In genomic region chr4:98687876-98688275, GRCh38 we compare ENCODE assay signal across 25 cellular contexts. TPM values are rescaled to one million over a fixed set of nuclear protein-coding genes. Genes with fewer than 3 reads are reported as not detected.
A peak's percentile ranks its signal among the peaks of the same experiment; 100 is the strongest.
DNase-seq lines count a peak whose midpoint lies in the region; ATAC-seq, FAIRE-seq and TF ChIP-seq lines count a peak whose summit lies in the region.
"Had no signal": no experiment of that assay in that cellular context is flagged by ENCODE, and none has a peak within 500 bp of the region (broad histone marks: within the 10 kb centered on the region; RNA-seq: fewer than 3 reads in every experiment).

No MANE protein-coding gene starts in this region.

- no peak overlapping the region for H3K4me2 ChIP-seq in K562 (ENCODE audit: insufficient read depth, low read length)

- intact Hi-C loops in K562 (cut with micrococcal nuclease): no loop called here

- CTCF ChIA-PET in K562 (lab: Yijun Ruan, JAX; ENCODE audit: low intra/inter-chr PET ratio): no interaction called here

- BruUV-seq in K562 (replicated peaks; lab: Mats Ljungman, UMichigan): no TSS peak

- TF ChIP-seq CTCF in AG10803 (conservative IDR thresholded peaks at IDR 0.05; ENCODE audit: low read length): no peak
- TF ChIP-seq CTCF in K562 (IDR thresholded peaks at IDR 0.05 in 2 of 3, conservative IDR thresholded peaks at IDR 0.05 in 1 of 3; ENCODE audit: insufficient read depth in 2 of 3, low read depth in 1 of 3, low read length in 3 of 3): no peak

- peak overlapping the region; percentile 64 for H2AFZ ChIP-seq in K562 (ENCODE audit: low read depth, low read length)

- H4K20me1 ChIP-seq in K562 (replicated peaks; ENCODE audit: control insufficient read depth, insufficient read depth, low read length): no peaks in the 10 kb centered on the region

- TF ChIP-seq RAD21 in K562 (CRISPR knock-in tag; conservative IDR thresholded peaks at IDR 0.05 in 1 of 2, IDR thresholded peaks at IDR 0.05 in 1 of 2): no peak

- ATAC-seq in K562 (no peak), HG03095 (IDR thresholded peaks at IDR 0.05; ENCODE audit: unreplicated experiment) (no peak)
- ATAC-seq: left lung had no signal

- no peaks in the 10 kb centered on the region for H3K36me3 ChIP-seq in K562 (ENCODE audit: control insufficient read depth, insufficient read depth, low read length)
- H3K36me3 ChIP-seq: left lung, right atrium auricular region, vagina had no signal

- H3K9me3 ChIP-seq in K562 (replicated peaks; ENCODE audit: control insufficient read depth, insufficient read depth, low read depth, low read length): no peaks in the 10 kb centered on the region
- H3K9me3 ChIP-seq: left lung, right atrium auricular region, vagina had no signal

- no peaks in the 10 kb centered on the region for H3K27me3 ChIP-seq in K562 (ENCODE audit: control insufficient read depth in 2 of 2, insufficient read depth in 2 of 2, low read length in 2 of 2)
- H3K27me3 ChIP-seq: left lung, right atrium auricular region, vagina had no signal

- no peak for TF ChIP-seq EP300 in K562 (IDR thresholded peaks at IDR 0.05; ENCODE audit: low read length)

- no peaks in the 10 kb centered on the region for H3K9me1 ChIP-seq in K562 (ENCODE audit: control insufficient read depth, insufficient read depth, low read length)

- no peaks in the 10 kb centered on the region for H3K79me2 ChIP-seq in K562 (ENCODE audit: control insufficient read depth, insufficient read depth, low read length)

- H3K9ac ChIP-seq in K562 (ENCODE audit: insufficient read depth in 1 of 2, low read depth in 2 of 2, low read length in 2 of 2): no peak overlapping the region

- POLR2A ChIA-PET in K562 (lab: Yijun Ruan, JAX): interaction anchor here (1.2 kb wide), 1 partner anchor 8 kb away, joined by 4 read pairs; no protein-coding TSS in a partner anchor

- TF ChIP-seq POLR2A in K562 (conservative IDR thresholded peaks at IDR 0.05): no peak

- FAIRE-seq in K562 (lab: Jason Lieb, UNC): no peak
- FAIRE-seq: bronchial epithelial cell, GM12892 had no signal

- no peak overlapping the region for H3K4me3 ChIP-seq in AG10803 (ENCODE audit: low read length)
- H3K4me3 ChIP-seq in K562: no peak overlapping the region
- H3K4me3 ChIP-seq: left lung, right atrium auricular region, vagina had no signal

- H3K4me1 ChIP-seq in K562 (replicated peaks in 1 of 2; ENCODE audit: control insufficient read depth in 2 of 2, insufficient read depth in 2 of 2, low read length in 2 of 2): peaks cover 8 to 31% of the 10 kb centered on the region in 2 experiments; a peak in 4 of 5 replicates
- H3K4me1 ChIP-seq: left lung, right atrium auricular region had no signal

- 24% methylated on average over 1 of the region's 1 CpG for WGBS in K562 (ENCODE audit: insufficient coverage, low coverage, missing lambda C conversion rate)

- DNase-seq in AG10803 (ENCODE audit: low read depth) (peak; percentile 47), LHCN-M2 (ENCODE audit: low read depth) (peak; percentile 24), K562 (ENCODE audit: extremely low read depth in 1 of 4, low spot score in 3 of 4) (no peak), fibroblast of the conjunctiva (ENCODE audit: low read depth) (peak; percentile 16), SHP77 (lab: John Stamatoyannopoulos, UW) (no peak), ureter (ENCODE audit: low spot score) (no peak), NOMO-1 (lab: John Stamatoyannopoulos, UW; ENCODE audit: unreplicated experiment in 2 of 2) (no peak)
- DNase-seq: activated CD4-positive, alpha-beta T cell treated with anti-CD3 and anti-CD28 coated beads for 4 hours; activated T-cell treated with anti-CD3 and anti-CD28 coated beads, Interleukin-2, amount 50 U/mL, for 4 hours; C1 segment of cervical spinal cord; foreskin melanocyte; hippocampal formation; immature natural killer cell; left lung; NCI-H2081; NCI-H345; stimulated activated CD4-positive, alpha-beta T cell treated with anti-CD3 and anti-CD28 coated beads, Interleukin-12 subunit alpha, Interleukin-12 subunit beta, amount 100 ng/mL, for 4 hours; stimulated activated naive CD4-positive, alpha-beta T cell; T-helper 17 cell had no signal

- in situ Hi-C loops in K562 (cut with MboI): no loop called here

- H3K27ac ChIP-seq in K562 (ENCODE audit: extremely low read depth, low read depth, low read length): no peak overlapping the region
- H3K27ac ChIP-seq: left lung, right atrium auricular region, vagina had no signal

TF ChIP-seq in K562, 482 proteins besides CTCF, POLR2A, EP300 and RAD21:
- TF ChIP-seq ZNF511 (CRISPR knock-in tag; IDR thresholded peaks at IDR 0.05) (no peak), RBM15 (IDR thresholded peaks at IDR 0.05; ENCODE audit: insufficient read depth, low read length) (no peak), ZC3H8 (IDR thresholded peaks at IDR 0.05) (no peak), NR4A1 (CRISPR knock-in tag; IDR thresholded peaks at IDR 0.05) (no peak), NR4A1 (tag; IDR thresholded peaks at IDR 0.05) (no peak), HNRNPK (IDR thresholded peaks at IDR 0.05; ENCODE audit: low read depth, low read length, poor library complexity, severe bottlenecking) (no peak), E2F4 (CRISPR knock-in tag; IDR thresholded peaks at IDR 0.05; ENCODE audit: low read depth) (no peak), KLF10 (CRISPR knock-in tag; IDR thresholded peaks at IDR 0.05) (no peak), NONO (IDR thresholded peaks at IDR 0.05; ENCODE audit: low read depth in 2 of 2, low read length in 1 of 2) (no peak), CBFB (CRISPR knock-in tag; IDR thresholded peaks at IDR 0.05) (no peak), CREB1 (IDR thresholded peaks at IDR 0.05) (no peak), CREB1 (CRISPR knock-in tag; IDR thresholded peaks at IDR 0.05) (no peak), FOXA1 (IDR thresholded peaks at IDR 0.05; ENCODE audit: borderline replicate concordance) (no peak), ERF (CRISPR knock-in tag; IDR thresholded peaks at IDR 0.05) (no peak), ZNF146 (CRISPR knock-in tag; IDR thresholded peaks at IDR 0.05; ENCODE audit: unreplicated experiment) (no peak), FOXJ2 (tag; IDR thresholded peaks at IDR 0.05) (no peak), MEIS2 (IDR thresholded peaks at IDR 0.05; ENCODE audit: partially characterized antibody) (no peak), TRIM24 (IDR thresholded peaks at IDR 0.05) (no peak)

RNA-seq across cellular contexts. Expression of gene TSPAN5, which starts 29.5 kb away (rescaled TPM):
- total RNA-seq in LHCN-M2 (2014; rRNA removed) (75.5 and 86.5 TPM in 2 replicates), K562 (2014; rRNA removed) (0.61 and 0.86 TPM in 2 replicates), K562 (2014; rRNA removed; fragmentation: Illumina TruSeq; extraction: Trizol) (0.69 and 0.80 TPM in 2 replicates), K562 (2015; rRNA removed; fragmentation: Illumina TruSeq; extraction: Trizol) (0.38 and 0.58 TPM in 2 replicates), K562 (2021) (1.5 TPM in 2 replicates), ureter (14.2 TPM)
- polyA plus RNA-seq in LHCN-M2 (2012): 29.0 TPM
- 1.8 and 1.9 TPM in 2 replicates for total RNA-seq in K562 (2011; cell fraction: chromatin; rRNA removed; ENCODE audit: low replicate concordance)
- 0.79 and 3.2 TPM in 2 replicates for total RNA-seq in K562 (2011; cell fraction: nucleolus; rRNA removed)
- 0.59 and 2.9 TPM in 2 replicates for total RNA-seq in K562 (2011; cell fraction: nucleoplasm; rRNA removed)
- polyA plus RNA-seq in K562 (2011; rRNA removed) (0.60 and 6.6 TPM in 2 replicates), K562 (2014; fragmentation: Illumina TruSeq; extraction: Trizol) (0.88 and 1.1 TPM in 2 replicates), K562 (2014; fragmentation: Nextera tagmentation; extraction: Ambion mirVana) (under 1 TPM; 0.59 to 0.73 TPM), K562 (2014; rRNA removed) (0.62 and 1.2 TPM in 2 replicates)
- 0.59 and 3.8 TPM in 2 replicates for polyA plus RNA-seq in K562 (2011; cell fraction: cytosol; rRNA removed)
- 0.51 and 3.1 TPM in 2 replicates for polyA plus RNA-seq in K562 (2011; cell fraction: nucleus; rRNA removed)
- 1.2 and 1.5 TPM in 2 replicates for polyA plus RNA-seq in K562 (2012)
- 0.93 and 5.2 TPM in 2 replicates for polyA minus RNA-seq in K562 (2011; rRNA and poly(A)+ RNA removed)
- polyA minus RNA-seq in K562 (2011; cell fraction: cytosol; rRNA and poly(A)+ RNA removed): 4.5 TPM in 1 of 2 replicates, not detected in the other
- polyA minus RNA-seq in K562 (2011; cell fraction: nucleus; rRNA and poly(A)+ RNA removed): 0.22 and 1.9 TPM in 2 replicates
- total RNA-seq: OCI-LY7 had no signal

Comparison
In these comparisons a context has a peak if more than half of its experiments do, and no peak if none do; other contexts are left out.
1. DNase-seq: peak in AG10803 (single experiment), LHCN-M2 (single experiment) and fibroblast of the conjunctiva (single experiment); none in K562 (0 of 4), SHP77 (0 of 2), ureter (single experiment) and NOMO-1 (0 of 2).